Comparison of ENCODE assay signal across 15 cellular contexts in genomic region chr17:522912-523311, GRCh38.
"Had no signal": no experiment of that assay in that cellular context is flagged by ENCODE, and none has a peak within 500 bp of the region (broad histone marks: within the 10 kb centered on the region; RNA-seq: fewer than 3 reads in every experiment).

No MANE protein-coding gene starts in this region.

- ATAC-seq: activated T-helper 17 cell treated with anti-CD3 and anti-CD28 coated beads, Interleukin-2, amount 50 U/mL, for 72 hours; stimulated activated effector memory CD8-positive, alpha-beta T cell treated with anti-CD3 and anti-CD28 coated beads, Interleukin-12 subunit alpha, Interleukin-12 subunit beta, amount 100 ng/mL, for 72 hours; T-cell had no signal

- H3K9me3 ChIP-seq: thyroid gland had no signal

- H3K4me3 Mint-ChIP-seq: activated naive CD4-positive, alpha-beta T cell treated with anti-CD3 and anti-CD28 coated beads for 36 hours; activated T-helper 17 cell treated with anti-CD3 and anti-CD28 coated beads, Interleukin-2, amount 50 U/mL, for 72 hours; stimulated activated effector memory CD8-positive, alpha-beta T cell treated with anti-CD3 and anti-CD28 coated beads, Interleukin-12 subunit alpha, Interleukin-12 subunit beta, amount 100 ng/mL, for 72 hours; T-cell had no signal

- H3K27me3 Mint-ChIP-seq: activated T-helper 17 cell treated with anti-CD3 and anti-CD28 coated beads, Interleukin-2, amount 50 U/mL, for 72 hours; T-cell had no signal

- H3K27ac Mint-ChIP-seq: activated naive CD4-positive, alpha-beta T cell treated with anti-CD3 and anti-CD28 coated beads for 36 hours; activated T-helper 17 cell treated with anti-CD3 and anti-CD28 coated beads, Interleukin-2, amount 50 U/mL, for 72 hours; stimulated activated effector memory CD8-positive, alpha-beta T cell treated with anti-CD3 and anti-CD28 coated beads, Interleukin-12 subunit alpha, Interleukin-12 subunit beta, amount 100 ng/mL, for 72 hours; T-cell had no signal

- H3K27me3 ChIP-seq: thyroid gland had no signal

- DNase-seq: activated CD4-positive, alpha-beta T cell treated with anti-CD3 and anti-CD28 coated beads, Interleukin-2, amount 50 U/mL, for 1 hour; activated naive CD4-positive, alpha-beta T cell treated with anti-CD3 and anti-CD28 coated beads for 36 hours; activated T-cell treated with anti-CD3 and anti-CD28 coated beads for 4 hours; caudate nucleus; effector memory CD4-positive, alpha-beta T cell; hippocampal formation; islet precursor cell; left ventricle myocardium inferior; T-cell; thyroid gland had no signal

- H3K4me3 ChIP-seq: coronary artery, left ventricle myocardium inferior, SK-N-MC, thyroid gland had no signal

- H3K4me1 ChIP-seq: parathyroid adenoma had no signal

- H3K79me2 ChIP-seq: parathyroid adenoma had no signal

- H3K9me3 Mint-ChIP-seq: activated naive CD4-positive, alpha-beta T cell treated with anti-CD3 and anti-CD28 coated beads for 36 hours; activated T-helper 17 cell treated with anti-CD3 and anti-CD28 coated beads, Interleukin-2, amount 50 U/mL, for 72 hours; stimulated activated effector memory CD8-positive, alpha-beta T cell treated with anti-CD3 and anti-CD28 coated beads, Interleukin-12 subunit alpha, Interleukin-12 subunit beta, amount 100 ng/mL, for 72 hours; T-cell had no signal

- H3K4me1 Mint-ChIP-seq: T-cell had no signal

- H2AFZ ChIP-seq: parathyroid adenoma had no signal

- H3K27ac ChIP-seq: coronary artery, left ventricle myocardium inferior, parathyroid adenoma, SK-N-MC, thyroid gland had no signal

- H3K9ac ChIP-seq: parathyroid adenoma had no signal
